In genomic region chr3:15493436-15493835, GRCh38 we compare ENCODE assay signal across 23 cellular contexts. TPM values are rescaled to one million over a fixed set of nuclear protein-coding genes. Genes with fewer than 3 reads are reported as not detected.
"Had no signal": no experiment of that assay in that cellular context is flagged by ENCODE, and none has a peak within 500 bp of the region (broad histone marks: within the 10 kb centered on the region; RNA-seq: fewer than 3 reads in every experiment).

No MANE protein-coding gene starts in this region.

- H3K27ac Mint-ChIP-seq: IgD-negative memory B cell had no signal

- H3K4me3 ChIP-seq: K562, SJSA1, SK-N-MC had no signal

- H3K27me3 Mint-ChIP-seq: IgD-negative memory B cell had no signal

- H3K9ac ChIP-seq: KMS-11 had no signal

- H3K4me2 ChIP-seq: KMS-11 had no signal

- H3K36me3 ChIP-seq: SJSA1 had no signal

- H3K36me3 Mint-ChIP-seq: IgD-negative memory B cell had no signal

- H3K9me3 ChIP-seq: SJSA1 had no signal

- H3K27me3 ChIP-seq: SJSA1 had no signal

- H3K4me1 Mint-ChIP-seq: IgD-negative memory B cell had no signal

- H3K9me3 Mint-ChIP-seq: IgD-negative memory B cell had no signal

- DNase-seq: Kasumi-1, MM.1S, NCI-H1092 treated with DMSO at 0.1 percent for 48 hours, NCI-H1436, NCI-H187, NCI-H2029, NCI-H2081 treated with DMSO at 0.1 percent for 48 hours, NCI-H2171, NCI-H226, NCI-H446, NCI-H510A, NCI-H524 treated with DMSO at 0.1 percent for 48 hours, NCI-H69, NCI-H774, Right ventricle myocardium superior, RPMI8226, SIG-M5 had no signal

- H3K27ac ChIP-seq: HL-60, KMS-11, SJSA1, SK-N-MC had no signal

RNA-seq across cellular contexts. Expression of gene COLQ, which starts 28.1 kb away (rescaled TPM):
- polyA plus RNA-seq: IgD-negative memory B cell had no signal
